ENCODE assay signal across 8 cellular contexts in genomic region chr2:112583497-112584133, GRCh38. TPM values are rescaled to one million over a fixed set of nuclear protein-coding genes. Genes with fewer than 3 reads are reported as not detected.
DNase-seq lines count a peak whose midpoint lies in the region; ATAC-seq, FAIRE-seq and TF ChIP-seq lines count a peak whose summit lies in the region.

No MANE protein-coding gene starts in this region.

- H3K9me3 ChIP-seq in BE2C (no peaks in the 10 kb centered on the region), osteoblast (ENCODE audit: low read depth, low read length) (no peaks in the 10 kb centered on the region)

- DNase-seq in BE2C (no peak), HuH-7 (ENCODE audit: low spot score) (peak; percentile 12), fibroblast of mammary gland (ENCODE audit: low read depth) (peak; percentile 44), osteoblast (ENCODE audit: insufficient read length, low spot score, missing footprints) (peak; percentile 66), frontal cortex (ENCODE audit: low spot score in 2 of 2) (no peak), dedifferentiated amniotic fluid mesenchymal stem cell (ENCODE audit: extremely low spot score) (no peak)

- no peaks in the 10 kb centered on the region for H3K36me3 ChIP-seq in BE2C
- H3K36me3 ChIP-seq in osteoblast (ENCODE audit: insufficient read depth, low read length), result peaks cover 6% of the 10 kb centered on the region

- no peaks in the 10 kb centered on the region for H3K4me1 ChIP-seq in BE2C
- H3K4me1 ChIP-seq in osteoblast (ENCODE audit: insufficient read depth, low read length), result peaks cover 35% of the 10 kb centered on the region

- TF ChIP-seq CTCF in BE2C (IDR thresholded peaks at IDR 0.05; ENCODE audit: low read depth, low read length) (peak; percentile 30), fibroblast of mammary gland (conservative IDR thresholded peaks at IDR 0.05; ENCODE audit: control insufficient read depth, insufficient read depth, low read depth, low read length) (no peak), osteoblast (IDR thresholded peaks at IDR 0.05; ENCODE audit: extremely low read depth, low read depth, low read length) (no peak)

- H3K4me2 ChIP-seq in osteoblast (ENCODE audit: insufficient read depth, low read length), result peak overlapping the region; percentile 92

- peak overlapping the region; percentile 99 for H3K27ac ChIP-seq in osteoblast (ENCODE audit: low read depth, low read length)

- H3K4me3 ChIP-seq in BE2C (ENCODE audit: low read depth, low read length) (peak overlapping the region; percentile 83), fibroblast of mammary gland (ENCODE audit: control insufficient read depth, low read depth, low read length) (peak overlapping the region; percentile 88), osteoblast (ENCODE audit: insufficient read depth, low read length) (peak overlapping the region; percentile 94)

- H4K20me1 ChIP-seq in osteoblast (ENCODE audit: insufficient read depth, low read length), result no peaks in the 10 kb centered on the region

- no peak for ATAC-seq in HG02571 (IDR thresholded peaks at IDR 0.05; ENCODE audit: unreplicated experiment)

- FAIRE-seq in TTC549 (lab: Jason Lieb, UNC), result peak; percentile 13
- FAIRE-seq in frontal cortex (lab: Jason Lieb, UNC), result no peak

- H2AFZ ChIP-seq in osteoblast (ENCODE audit: low read length), result peak overlapping the region; percentile 99

- peaks cover 9% of the 10 kb centered on the region for H3K79me2 ChIP-seq in osteoblast (ENCODE audit: insufficient read depth, low read length)

- H3K27me3 ChIP-seq in BE2C (no peaks in the 10 kb centered on the region), osteoblast (ENCODE audit: insufficient read depth, low read length) (no peaks in the 10 kb centered on the region)

RNA-seq across cellular contexts. Expression of gene CHCHD5, which starts 0.8 kb away (rescaled TPM):
- polyA plus RNA-seq in BE2C (2012; ENCODE audit: insufficient read depth, insufficient read length, low read depth), result 59.8 TPM
- 7.7 and 10.1 TPM in 2 replicates for total RNA-seq in osteoblast
- 3.3 TPM for total RNA-seq in frontal cortex

RNA-seq across cellular contexts. Expression of gene POLR1B, which starts 41.4 kb away (rescaled TPM):
- polyA plus RNA-seq in BE2C (2012; ENCODE audit: insufficient read depth, insufficient read length, low read depth), result 26.9 TPM
- total RNA-seq in osteoblast, result 10.5 and 10.9 TPM in 2 replicates
- 33.0 TPM for total RNA-seq in frontal cortex

Comparison
In these comparisons a context has a peak if more than half of its experiments do, and no peak if none do; other contexts are left out.
1. DNase-seq: peak in HuH-7 (single experiment), fibroblast of mammary gland (single experiment) and osteoblast (single experiment); none in BE2C (single experiment), frontal cortex (0 of 2) and dedifferentiated amniotic fluid mesenchymal stem cell (single experiment).
2. Peak in every context shown above with its lines, with median percentiles within 50 percentile points of each other: H3K4me3 ChIP-seq.